Comparison of ENCODE assay signal across 24 cellular contexts in the genomic region with DNA sequence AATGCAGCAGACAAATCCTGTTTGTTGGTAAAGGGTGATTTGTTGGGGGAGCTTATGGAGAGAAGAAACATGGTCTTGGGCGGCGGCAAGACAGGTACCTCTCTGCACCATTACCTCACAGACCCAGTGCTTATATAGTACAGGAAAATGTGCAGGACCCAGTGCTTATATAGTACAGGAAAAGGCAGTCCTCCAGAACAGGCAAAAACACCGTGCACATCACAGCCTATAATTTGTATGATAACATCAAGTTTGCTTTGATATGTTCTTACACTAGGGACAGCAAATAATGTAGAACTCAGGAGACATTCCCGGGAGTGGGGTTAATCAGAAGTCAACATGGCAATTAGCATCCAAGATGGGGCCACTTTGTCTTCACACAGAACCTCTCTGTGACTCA. TPM values are rescaled to one million over a fixed set of nuclear protein-coding genes. Genes with fewer than 3 reads are reported as not detected.
DNase-seq lines count a peak whose midpoint lies in the region; ATAC-seq and TF ChIP-seq lines count a peak whose summit lies in the region.
"Had no signal": no experiment of that assay in that cellular context is flagged by ENCODE, and none has a peak within 500 bp of the region (broad histone marks: within the 10 kb centered on the region; RNA-seq: fewer than 3 reads in every experiment).

No MANE protein-coding gene starts in this region.

- no peak overlapping the region for H3K4me3 Mint-ChIP-seq in activated T-cell treated with anti-CD3 and anti-CD28 coated beads, Interleukin-2, amount 50 U/mL, for 72 hours
- no peak overlapping the region for H3K4me3 Mint-ChIP-seq in activated T-cell treated with anti-CD3 and anti-CD28 coated beads, Interleukin-2, amount 50 U/mL, for 4 hours
- peak overlapping the region in 1 of 8 donors; percentile 36 for H3K4me3 Mint-ChIP-seq in CD4-positive, alpha-beta memory T cell
- H3K4me3 Mint-ChIP-seq in T-helper 17 cell: peak overlapping the region; percentile 15
- H3K4me3 Mint-ChIP-seq: CD14-positive monocyte, IgD-negative memory B cell had no signal

- peaks cover 4% of the 10 kb centered on the region in 2 donors for H3K9me3 Mint-ChIP-seq in activated T-cell treated with anti-CD3 and anti-CD28 coated beads, Interleukin-2, amount 50 U/mL, for 72 hours
- H3K9me3 Mint-ChIP-seq in activated T-cell treated with anti-CD3 and anti-CD28 coated beads, Interleukin-2, amount 50 U/mL, for 4 hours: peaks cover 4% of the 10 kb centered on the region
- H3K9me3 Mint-ChIP-seq in CD4-positive, alpha-beta memory T cell: peaks cover 0 to 10% (median 0%) of the 10 kb centered on the region in 8 donors
- H3K9me3 Mint-ChIP-seq: IgD-negative memory B cell had no signal

- H3K4me1 Mint-ChIP-seq in activated T-cell treated with anti-CD3 and anti-CD28 coated beads, Interleukin-2, amount 50 U/mL, for 72 hours (ENCODE audit: low read depth): peaks cover 83% of the 10 kb centered on the region
- H3K4me1 Mint-ChIP-seq in activated T-cell treated with anti-CD3 and anti-CD28 coated beads, Interleukin-2, amount 50 U/mL, for 4 hours (ENCODE audit: low read depth): peaks cover 80% of the 10 kb centered on the region
- peaks cover 45 to 85% (median 64%) of the 10 kb centered on the region in 4 donors for H3K4me1 Mint-ChIP-seq in CD4-positive, alpha-beta memory T cell
- H3K4me1 Mint-ChIP-seq in T-helper 17 cell: peaks cover 35% of the 10 kb centered on the region

- peak overlapping the region; percentile 24 for H3K27ac ChIP-seq in CD4-positive, alpha-beta memory T cell (ENCODE audit: low read depth, low read length)
- H3K27ac ChIP-seq in neutrophil: peak overlapping the region; percentile 18
- H3K27ac ChIP-seq: Peyer's patch had no signal

- intact Hi-C loops in CD4-positive, alpha-beta memory T cell (cut with micrococcal nuclease): no loop called here

- peak overlapping the region; percentile 68 for H3K27ac Mint-ChIP-seq in activated T-cell treated with anti-CD3 and anti-CD28 coated beads, Interleukin-2, amount 50 U/mL, for 72 hours
- H3K27ac Mint-ChIP-seq in CD4-positive, alpha-beta memory T cell: peak overlapping the region in 6 of 7 donors; percentile 21 to 78 (median 60)
- peak overlapping the region; percentile 66 for H3K27ac Mint-ChIP-seq in T-helper 17 cell

- TF ChIP-seq CTCF in neutrophil (IDR thresholded peaks at IDR 0.05): no peak

- H3K9me3 ChIP-seq in CD4-positive, alpha-beta memory T cell (ENCODE audit: control insufficient read depth in 1 of 2, low read length in 2 of 2): no peaks in the 10 kb centered on the region
- H3K9me3 ChIP-seq in T-helper 17 cell (ENCODE audit: control insufficient read depth, low read length, poor library complexity, severe bottlenecking): no peaks in the 10 kb centered on the region
- H3K9me3 ChIP-seq in neutrophil: no peaks in the 10 kb centered on the region

- CTCF ChIA-PET in CD4-positive, alpha-beta memory T cell (lab: Charles Lee; ENCODE audit: partially characterized antibody): no interaction called here

- peaks cover 63% of the 10 kb centered on the region for H3K4me1 ChIP-seq in CD4-positive, alpha-beta memory T cell (ENCODE audit: insufficient read depth, low read length)
- peaks cover 25 to 34% of the 10 kb centered on the region in 2 experiments for H3K4me1 ChIP-seq in neutrophil (ENCODE audit: control insufficient read depth in 1 of 2, insufficient read depth in 1 of 2, low read depth in 1 of 2, low read length in 1 of 2)
- H3K4me1 ChIP-seq: Peyer's patch had no signal

- peaks cover 3% of the 10 kb centered on the region for H3K36me3 ChIP-seq in CD4-positive, alpha-beta memory T cell (ENCODE audit: insufficient read depth, low read length)
- peaks cover 8% of the 10 kb centered on the region for H3K36me3 ChIP-seq in neutrophil
- H3K36me3 ChIP-seq: Peyer's patch had no signal

- no peaks in the 10 kb centered on the region for H3K27me3 ChIP-seq in CD4-positive, alpha-beta memory T cell (ENCODE audit: insufficient read depth, low read length)
- H3K27me3 ChIP-seq in neutrophil: no peaks in the 10 kb centered on the region
- H3K27me3 ChIP-seq: Peyer's patch had no signal

- no peak for ATAC-seq in activated T-cell treated with anti-CD3 and anti-CD28 coated beads, Interleukin-2, amount 50 U/mL, for 72 hours (replicated peaks in 1 of 2)
- no peak for ATAC-seq in activated T-cell treated with anti-CD3 and anti-CD28 coated beads, Interleukin-2, amount 50 U/mL, for 4 hours
- peak; percentile 28 for ATAC-seq in T-helper 17 cell

- POLR2A ChIA-PET in CD4-positive, alpha-beta memory T cell (lab: Charles Lee; ENCODE audit: partially characterized antibody): no interaction called here

- no peak for DNase-seq in activated T-cell treated with anti-CD3 and anti-CD28 coated beads, Interleukin-2, amount 50 U/mL, for 72 hours
- no peak for DNase-seq in activated T-cell treated with anti-CD3 and anti-CD28 coated beads, Interleukin-2, amount 50 U/mL, for 4 hours
- DNase-seq in CD4-positive, alpha-beta memory T cell: no peak
- DNase-seq in T-helper 17 cell (no peak), NCI-H1694 treated with DMSO at 0.1 percent for 48 hours (lab: John Stamatoyannopoulos, UW) (no peak), DMS53 treated with DMSO at 0.1 percent for 48 hours (lab: John Stamatoyannopoulos, UW; ENCODE audit: unreplicated experiment) (no peak)
- no peak for DNase-seq in NK-92 treated with Interleukin-12 subunit alpha and Interleukin-12 subunit beta, amount 100 ng/mL, for 24 hours (lab: John Stamatoyannopoulos, UW)
- DNase-seq: AML-193, Calu3, H7, MV-4-11, NCI-H1105 treated with DMSO at 0.1 percent for 48 hours, NCI-H2081, NCI-H2171, NCI-H345, NCI-H524, NCI-H774, Peyer's patch had no signal

- H3K27me3 Mint-ChIP-seq in activated T-cell treated with anti-CD3 and anti-CD28 coated beads, Interleukin-2, amount 50 U/mL, for 72 hours (ENCODE audit: low read depth): no peaks in the 10 kb centered on the region
- no peaks in the 10 kb centered on the region for H3K27me3 Mint-ChIP-seq in activated T-cell treated with anti-CD3 and anti-CD28 coated beads, Interleukin-2, amount 50 U/mL, for 4 hours (ENCODE audit: low read depth)
- H3K27me3 Mint-ChIP-seq in CD4-positive, alpha-beta memory T cell: no peaks in the 10 kb centered on the region
- no peaks in the 10 kb centered on the region for H3K27me3 Mint-ChIP-seq in T-helper 17 cell
- H3K27me3 Mint-ChIP-seq: IgD-negative memory B cell had no signal

- peaks cover 21 to 47% of the 10 kb centered on the region in 2 donors for H3K36me3 Mint-ChIP-seq in activated T-cell treated with anti-CD3 and anti-CD28 coated beads, Interleukin-2, amount 50 U/mL, for 72 hours (ENCODE audit: insufficient read depth in 2 of 2)
- H3K36me3 Mint-ChIP-seq in activated T-cell treated with anti-CD3 and anti-CD28 coated beads, Interleukin-2, amount 50 U/mL, for 4 hours (ENCODE audit: insufficient read depth): peaks cover 33% of the 10 kb centered on the region
- H3K36me3 Mint-ChIP-seq in CD4-positive, alpha-beta memory T cell: peaks cover 52 to 53% of the 10 kb centered on the region in 2 donors
- H3K36me3 Mint-ChIP-seq in T-helper 17 cell (ENCODE audit: low read depth): peaks cover 12% of the 10 kb centered on the region

- H3K4me3 ChIP-seq in CD4-positive, alpha-beta memory T cell (ENCODE audit: low read length in 2 of 2): no peak overlapping the region
- H3K4me3 ChIP-seq in neutrophil (ENCODE audit: low read depth in 1 of 2, low read length in 1 of 2): no peak overlapping the region
- H3K4me3 ChIP-seq: Peyer's patch had no signal

RNA-seq across cellular contexts. Expression of a gene that starts 20.9 kb away (rescaled TPM):
- 100 to 1,000 TPM; 111 to 114 TPM for total RNA-seq in activated T-cell treated with anti-CD3 and anti-CD28 coated beads, Interleukin-2, amount 50 U/mL, for 72 hours
- 10 to 100 TPM; 65.7 to 75.6 (median 70.7) TPM for total RNA-seq in activated T-cell treated with anti-CD3 and anti-CD28 coated beads, Interleukin-2, amount 50 U/mL, for 4 hours
- total RNA-seq in CD4-positive, alpha-beta memory T cell: 10 to 100 TPM; 82.5 to 87.6 TPM
- 10 to 100 TPM; 16.0 to 23.9 TPM for polyA plus RNA-seq in CD4-positive, alpha-beta memory T cell
- 10 to 100 TPM; 83.0 to 92.0 TPM for total RNA-seq in T-helper 17 cell
- total RNA-seq: A172, M059J had no signal
- polyA plus RNA-seq: AG04450 had no signal

RNA-seq across cellular contexts. Expression of a gene that starts 26.2 kb away (rescaled TPM):
- 10 to 100 TPM; 19.9 to 24.5 TPM for total RNA-seq in activated T-cell treated with anti-CD3 and anti-CD28 coated beads, Interleukin-2, amount 50 U/mL, for 72 hours
- total RNA-seq in activated T-cell treated with anti-CD3 and anti-CD28 coated beads, Interleukin-2, amount 50 U/mL, for 4 hours: 10 to 100 TPM; 24.6 to 27.8 (median 27.4) TPM
- 10 to 100 TPM; 59.3 to 64.3 TPM for total RNA-seq in CD4-positive, alpha-beta memory T cell
- 10 to 100 TPM; 26.9 to 37.9 TPM for polyA plus RNA-seq in CD4-positive, alpha-beta memory T cell
- total RNA-seq in T-helper 17 cell: 10 to 100 TPM; 43.8 to 50.3 TPM
- total RNA-seq: A172, M059J had no signal
- polyA plus RNA-seq: AG04450, CD14-positive monocyte had no signal

RNA-seq across cellular contexts. Expression of a gene that starts 53.9 kb away (rescaled TPM):
- total RNA-seq in activated T-cell treated with anti-CD3 and anti-CD28 coated beads, Interleukin-2, amount 50 U/mL, for 72 hours: 10 to 100 TPM; 49.0 to 68.4 TPM
- total RNA-seq in activated T-cell treated with anti-CD3 and anti-CD28 coated beads, Interleukin-2, amount 50 U/mL, for 4 hours: 10 to 100 TPM; 31.8 to 40.2 (median 37.4) TPM
- total RNA-seq in CD4-positive, alpha-beta memory T cell: 1 to 10 TPM; 6.1 to 6.5 TPM
- polyA plus RNA-seq in CD4-positive, alpha-beta memory T cell: 1 to 10 TPM; 1.1 to 2.0 TPM
- total RNA-seq in T-helper 17 cell: 1 to 10 TPM in 1 of 2 donors, under 1 TPM in 1; 0.92 to 3.3 TPM

RNA-seq across cellular contexts. Expression of a gene that starts 56.0 kb away (rescaled TPM):
- 100 to 1,000 TPM; 130 to 162 TPM for total RNA-seq in activated T-cell treated with anti-CD3 and anti-CD28 coated beads, Interleukin-2, amount 50 U/mL, for 72 hours
- 10 to 100 TPM; 60.4 to 86.3 (median 78.6) TPM for total RNA-seq in activated T-cell treated with anti-CD3 and anti-CD28 coated beads, Interleukin-2, amount 50 U/mL, for 4 hours
- total RNA-seq in CD4-positive, alpha-beta memory T cell: 10 to 100 TPM; 75.6 to 85.3 TPM
- 100 to 1,000 TPM in 1 of 2 donors, 10 to 100 TPM in 1; 99.2 to 183 TPM for polyA plus RNA-seq in CD4-positive, alpha-beta memory T cell
- 10 to 100 TPM; 53.4 to 55.5 TPM for total RNA-seq in T-helper 17 cell

Comparison
In these comparisons a context has a peak if more than half of its experiments do, and no peak if none do; other contexts are left out.
1. RNA of a gene that starts 53.9 kb away (total RNA-seq): 49.0 to 68.4 TPM in activated T-cell treated with anti-CD3 and anti-CD28 coated beads, Interleukin-2, amount 50 U/mL, for 72 hours and 31.8 to 40.2 TPM in activated T-cell treated with anti-CD3 and anti-CD28 coated beads, Interleukin-2, amount 50 U/mL, for 4 hours; 6.1 to 6.5 TPM in CD4-positive, alpha-beta memory T cell and 0.92 to 3.3 TPM in T-helper 17 cell; every median in the first group is over 4 times any median in the second.
2. Peak in every context shown above with its lines, with median percentiles within 50 percentile points of each other: H3K27ac Mint-ChIP-seq.